In genomic region chr1:39954870-39955546, GRCh38 we compare ENCODE assay signal across 8 cellular contexts. TPM values are rescaled to one million over a fixed set of nuclear protein-coding genes. Genes with fewer than 3 reads are reported as not detected.
A peak's percentile ranks its signal among the peaks of the same experiment; 100 is the strongest.
DNase-seq lines count a peak whose midpoint lies in the region; ATAC-seq lines count a peak whose summit lies in the region.

MFSD2A (plus strand) TSS chr1:39955145; CDS start chr1:39955293, 148 bp downstream.

- peak; percentile 76 for ATAC-seq in GM18868 (IDR thresholded peaks at IDR 0.05; ENCODE audit: unreplicated experiment)
- ATAC-seq in HG03159 (IDR thresholded peaks at IDR 0.05; ENCODE audit: unreplicated experiment), result peak; percentile 74
- ATAC-seq in left lobe of liver, result peak; percentile 83

- H3K27me3 Mint-ChIP-seq in activated CD4-positive, alpha-beta T cell treated with anti-CD3 and anti-CD28 coated beads, Interleukin-2, amount 10 ng/mL, durations not matched to agents 7 days and 5 days, result peaks cover 3% of the 10 kb centered on the region

- CTCF ChIA-PET in activated CD4-positive, alpha-beta T cell treated with anti-CD3 and anti-CD28 coated beads, Interleukin-2, amount 10 ng/mL, durations not matched to agents 7 days and 5 days (lab: Charles Lee), result interaction anchor here (1.2 to 2.0 kb wide), 7 partner anchors 9 to 53 kb away, joined by 3 to 10 read pairs (median 4); partner anchors contain the start of gene MYCL

- POLR2A ChIA-PET in activated CD4-positive, alpha-beta T cell treated with anti-CD3 and anti-CD28 coated beads, Interleukin-2, amount 10 ng/mL, durations not matched to agents 7 days and 5 days (lab: Charles Lee), result interaction anchor here (0.7 kb wide), 1 partner anchor 87 kb away, joined by 3 read pairs; no protein-coding TSS in a partner anchor

- peaks cover 28% of the 10 kb centered on the region for H3K4me1 Mint-ChIP-seq in activated CD4-positive, alpha-beta T cell treated with anti-CD3 and anti-CD28 coated beads, Interleukin-2, amount 10 ng/mL, durations not matched to agents 7 days and 5 days

- no peaks in the 10 kb centered on the region for H3K9me3 Mint-ChIP-seq in activated CD4-positive, alpha-beta T cell treated with anti-CD3 and anti-CD28 coated beads, Interleukin-2, amount 10 ng/mL, durations not matched to agents 7 days and 5 days

- DNase-seq in 8988T, result peak; percentile 65
- DNase-seq in NCI-H446 (lab: John Stamatoyannopoulos, UW), result peak; percentile 88 to 96
- peak; percentile 89 for DNase-seq in activated CD4-positive, alpha-beta T cell treated with anti-CD3 and anti-CD28 coated beads, Interleukin-2, amount 10 ng/mL, durations not matched to agents 7 days and 5 days
- DNase-seq in dedifferentiated amniotic fluid mesenchymal stem cell (ENCODE audit: extremely low spot score), result peak; percentile 74
- peak; percentile 97 for DNase-seq in left lobe of liver (ENCODE audit: low spot score)
- peak; percentile 94 to 96 for DNase-seq in stimulated activated CD4-positive, alpha-beta T cell treated with anti-CD3 and anti-CD28 coated beads, Interleukin-2, amount 100 ng/mL, for 24 hours

- H3K4me3 Mint-ChIP-seq in activated CD4-positive, alpha-beta T cell treated with anti-CD3 and anti-CD28 coated beads, Interleukin-2, amount 10 ng/mL, durations not matched to agents 7 days and 5 days, result peak within 1 kb of the TSS; percentile 84

- H3K36me3 Mint-ChIP-seq in activated CD4-positive, alpha-beta T cell treated with anti-CD3 and anti-CD28 coated beads, Interleukin-2, amount 10 ng/mL, durations not matched to agents 7 days and 5 days (ENCODE audit: low read depth), result no peaks in the 10 kb centered on the region

- H3K27ac Mint-ChIP-seq in activated CD4-positive, alpha-beta T cell treated with anti-CD3 and anti-CD28 coated beads, Interleukin-2, amount 10 ng/mL, durations not matched to agents 7 days and 5 days, result peak within 1 kb of the TSS; percentile 85

RNA-seq across cellular contexts. Expression of gene MFSD2A, which starts in this region (rescaled TPM):
- total RNA-seq in activated CD4-positive, alpha-beta T cell treated with anti-CD3 and anti-CD28 coated beads, Interleukin-2, amount 10 ng/mL, durations not matched to agents 7 days and 5 days, result 1 to 10 TPM; 2.0 to 2.8 TPM
- 108 TPM for total RNA-seq in left lobe of liver

Comparison
In these comparisons a context has a peak if more than half of its experiments do, and no peak if none do; other contexts are left out.
1. Peak in every context shown above with its lines: DNase-seq and ATAC-seq.
2. RNA of gene MFSD2A (total RNA-seq): 108 TPM in left lobe of liver (single experiment); 2.0 to 2.8 TPM in activated CD4-positive, alpha-beta T cell treated with anti-CD3 and anti-CD28 coated beads, Interleukin-2, amount 10 ng/mL, durations not matched to agents 7 days and 5 days; every median in the first group is over 10 times any median in the second.